Comparison of ENCODE assay signal across 1 cellular context in the genomic region with DNA sequence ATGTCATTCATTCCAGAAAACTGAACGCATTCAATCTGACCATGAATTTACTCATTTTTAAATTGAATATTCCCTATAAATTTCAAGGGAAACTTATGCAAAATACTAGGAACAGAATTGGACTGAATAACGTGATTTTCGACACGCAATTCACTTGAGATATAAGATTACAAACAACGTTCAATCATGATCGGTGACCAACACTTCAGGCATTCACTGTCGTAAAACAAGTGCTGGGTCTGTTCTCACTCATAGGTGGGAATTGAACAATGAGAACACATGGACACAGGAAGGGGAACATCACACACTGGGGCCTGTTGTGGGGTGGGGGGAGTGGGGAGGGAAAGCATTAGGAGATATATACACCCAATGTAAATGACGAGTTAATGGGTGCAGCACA. TPM values are rescaled to one million over a fixed set of nuclear protein-coding genes. Genes with fewer than 3 reads are reported as not detected.
"Had no signal": no experiment of that assay in that cellular context is flagged by ENCODE, and none has a peak within 500 bp of the region (broad histone marks: within the 10 kb centered on the region; RNA-seq: fewer than 3 reads in every experiment).

No MANE protein-coding gene starts in this region.

RNA-seq across cellular contexts. Expression of gene SMIM10, which starts 29.1 kb away (rescaled TPM):
- total RNA-seq: naive thymus-derived CD8-positive, alpha-beta T cell had no signal
